Comparison of ENCODE assay signal across 15 cellular contexts in genomic region chr17:50779747-50780363, GRCh38. TPM values are rescaled to one million over a fixed set of nuclear protein-coding genes. Genes with fewer than 3 reads are reported as not detected.
A peak's percentile ranks its signal among the peaks of the same experiment; 100 is the strongest.
DNase-seq lines count a peak whose midpoint lies in the region; ATAC-seq and TF ChIP-seq lines count a peak whose summit lies in the region.
"Had no signal": no experiment of that assay in that cellular context is flagged by ENCODE, and none has a peak within 500 bp of the region (broad histone marks: within the 10 kb centered on the region; RNA-seq: fewer than 3 reads in every experiment).

No MANE protein-coding gene starts in this region.

- BruUV-seq in PC-9 (replicated peaks; lab: Mats Ljungman, UMichigan): no TSS peak

- H3K36me3 Mint-ChIP-seq in activated CD4-positive, alpha-beta memory T cell treated with anti-CD3 and anti-CD28 coated beads, Interleukin-2, amount 10 ng/mL, durations not matched to agents 7 days and 5 days (ENCODE audit: low read depth): no peaks in the 10 kb centered on the region
- H3K36me3 Mint-ChIP-seq in stimulated activated effector memory CD8-positive, alpha-beta T cell treated with anti-CD3 and anti-CD28 coated beads, Interleukin-12 subunit alpha, Interleukin-12 subunit beta, amount 100 ng/mL, for 72 hours: no peaks in the 10 kb centered on the region
- H3K36me3 Mint-ChIP-seq: naive B cell had no signal

- H3K4me1 ChIP-seq in PC-9 (replicated peaks; ENCODE audit: insufficient read depth): no peaks in the 10 kb centered on the region

- H3K4me3 ChIP-seq in H7 (ENCODE audit: insufficient read depth, low read depth, low read length) (no peak overlapping the region), PC-9 (no peak overlapping the region)

- H3K27ac ChIP-seq in PC-9: no peak overlapping the region

- no peak overlapping the region for H3K4me2 ChIP-seq in PC-9

- no peak overlapping the region for H2AFZ ChIP-seq in PC-9

- peak; percentile 11 for DNase-seq in activated T-cell treated with anti-CD3 and anti-CD28 coated beads for 24 hours (ENCODE audit: low read depth)
- DNase-seq in activated T-cell treated with anti-CD3 and anti-CD28 coated beads for 4 hours: no peak
- peak; percentile 73 for DNase-seq in activated CD4-positive, alpha-beta memory T cell treated with anti-CD3 and anti-CD28 coated beads, Interleukin-2, amount 10 ng/mL, durations not matched to agents 7 days and 5 days
- DNase-seq in central memory CD4-positive, alpha-beta T cell: peak; percentile 77
- DNase-seq in stimulated activated effector memory CD8-positive, alpha-beta T cell treated with anti-CD3 and anti-CD28 coated beads, Interleukin-12 subunit alpha, Interleukin-12 subunit beta, amount 100 ng/mL, for 72 hours (ENCODE audit: low spot score in 2 of 2): no peak
- no peak for DNase-seq in cerebellar cortex (ENCODE audit: low spot score)
- no peak for DNase-seq in H7
- DNase-seq in PC-9: no peak
- DNase-seq: COR-L47, dermis blood vessel endothelial cell, GDM1, left ventricle myocardium superior, naive B cell had no signal

- peaks cover 24% of the 10 kb centered on the region for H3K4me1 Mint-ChIP-seq in activated CD4-positive, alpha-beta memory T cell treated with anti-CD3 and anti-CD28 coated beads, Interleukin-2, amount 10 ng/mL, durations not matched to agents 7 days and 5 days
- H3K4me1 Mint-ChIP-seq in stimulated activated effector memory CD8-positive, alpha-beta T cell treated with anti-CD3 and anti-CD28 coated beads, Interleukin-12 subunit alpha, Interleukin-12 subunit beta, amount 100 ng/mL, for 72 hours: peaks cover 28% of the 10 kb centered on the region

- POLR2A ChIA-PET in activated CD4-positive, alpha-beta memory T cell treated with anti-CD3 and anti-CD28 coated beads, Interleukin-2, amount 10 ng/mL, durations not matched to agents 7 days and 5 days (lab: Charles Lee): interaction anchor here (1.1 to 1.7 kb wide), 6 partner anchors 16 to 373 kb away, joined by 3 to 8 read pairs (median 3); partner anchors contain the start of genes ANKRD40, NME1 and WFIKKN2
- POLR2A ChIA-PET in PC-9 (lab: Charles Lee; ENCODE audit: unreplicated experiment): interaction anchor here (0.6 kb wide), 1 partner anchor 144 kb away, joined by 4 read pairs; no protein-coding TSS in a partner anchor

- peak overlapping the region; percentile 26 for H3K27ac Mint-ChIP-seq in activated CD4-positive, alpha-beta memory T cell treated with anti-CD3 and anti-CD28 coated beads, Interleukin-2, amount 10 ng/mL, durations not matched to agents 7 days and 5 days
- H3K27ac Mint-ChIP-seq in stimulated activated effector memory CD8-positive, alpha-beta T cell treated with anti-CD3 and anti-CD28 coated beads, Interleukin-12 subunit alpha, Interleukin-12 subunit beta, amount 100 ng/mL, for 72 hours: peak overlapping the region; percentile 17
- H3K27ac Mint-ChIP-seq: naive B cell had no signal

- no peaks in the 10 kb centered on the region for H3K79me2 ChIP-seq in PC-9 (ENCODE audit: low read depth)

- no peaks in the 10 kb centered on the region for H3K9me2 ChIP-seq in PC-9 (ENCODE audit: insufficient read depth)

- no peaks in the 10 kb centered on the region for H3K9me3 ChIP-seq in PC-9 (ENCODE audit: insufficient read depth, low read depth)

- no peaks in the 10 kb centered on the region for H3K27me3 ChIP-seq in H7 (ENCODE audit: control insufficient read depth, insufficient read depth, low read length)
- H3K27me3 ChIP-seq in PC-9 (ENCODE audit: insufficient read depth, low read depth): no peaks in the 10 kb centered on the region

- no peaks in the 10 kb centered on the region for H3F3A ChIP-seq in PC-9 (ENCODE audit: insufficient read depth, low read depth)

- intact Hi-C loops in PC-9 (cut with micrococcal nuclease; ENCODE audit: unreplicated experiment): loop anchor here (5.0 kb wide), 1 partner anchor 233 kb away; the partner anchor contains the start of gene SPATA20

- peak; percentile 75 for ATAC-seq in stimulated activated effector memory CD8-positive, alpha-beta T cell treated with anti-CD3 and anti-CD28 coated beads, Interleukin-12 subunit alpha, Interleukin-12 subunit beta, amount 100 ng/mL, for 72 hours
- ATAC-seq: left ventricle myocardium superior had no signal

- H4K20me1 ChIP-seq in PC-9 (ENCODE audit: insufficient read depth): no peaks in the 10 kb centered on the region

- CTCF ChIA-PET in activated CD4-positive, alpha-beta memory T cell treated with anti-CD3 and anti-CD28 coated beads, Interleukin-2, amount 10 ng/mL, durations not matched to agents 7 days and 5 days (lab: Charles Lee): interaction anchor here (0.6 to 1.8 kb wide), 18 partner anchors 10 to 566 kb away, joined by 3 to 10 read pairs (median 3); partner anchors contain the start of genes LUC7L3 and NME1
- CTCF ChIA-PET in PC-9 (lab: Charles Lee): no interaction called here

- peaks cover 50% of the 10 kb centered on the region for H3K27me3 Mint-ChIP-seq in activated CD4-positive, alpha-beta memory T cell treated with anti-CD3 and anti-CD28 coated beads, Interleukin-2, amount 10 ng/mL, durations not matched to agents 7 days and 5 days

- no peaks in the 10 kb centered on the region for H3K9me3 Mint-ChIP-seq in activated CD4-positive, alpha-beta memory T cell treated with anti-CD3 and anti-CD28 coated beads, Interleukin-2, amount 10 ng/mL, durations not matched to agents 7 days and 5 days
- H3K9me3 Mint-ChIP-seq in stimulated activated effector memory CD8-positive, alpha-beta T cell treated with anti-CD3 and anti-CD28 coated beads, Interleukin-12 subunit alpha, Interleukin-12 subunit beta, amount 100 ng/mL, for 72 hours: no peaks in the 10 kb centered on the region
- H3K9me3 Mint-ChIP-seq: naive B cell had no signal

- H3K4me3 Mint-ChIP-seq in activated CD4-positive, alpha-beta memory T cell treated with anti-CD3 and anti-CD28 coated beads, Interleukin-2, amount 10 ng/mL, durations not matched to agents 7 days and 5 days: peak overlapping the region; percentile 35
- peak overlapping the region; percentile 45 for H3K4me3 Mint-ChIP-seq in stimulated activated effector memory CD8-positive, alpha-beta T cell treated with anti-CD3 and anti-CD28 coated beads, Interleukin-12 subunit alpha, Interleukin-12 subunit beta, amount 100 ng/mL, for 72 hours

- no peaks in the 10 kb centered on the region for H3K36me3 ChIP-seq in H7 (replicated peaks; ENCODE audit: control insufficient read depth, insufficient read depth, low read length)
- no peaks in the 10 kb centered on the region for H3K36me3 ChIP-seq in PC-9 (ENCODE audit: low read depth)

- TF ChIP-seq CTCF in PC-9 (conservative IDR thresholded peaks at IDR 0.05): no peak

RNA-seq across cellular contexts. Expression of gene ANKRD40CL, which starts 12.5 kb away (rescaled TPM):
- not detected for total RNA-seq in activated CD4-positive, alpha-beta memory T cell treated with anti-CD3 and anti-CD28 coated beads, Interleukin-2, amount 10 ng/mL, durations not matched to agents 7 days and 5 days
- total RNA-seq in H7 (2014; rRNA removed; shearing (Covaris generic)): not detected in 2 replicates
- not detected in 2 replicates for total RNA-seq in PC-9 (2021)
- total RNA-seq: dermis blood vessel endothelial cell, left ventricle myocardium superior, renal cortical epithelial cell, subcutaneous adipose tissue had no signal

RNA-seq across cellular contexts. Expression of gene WFIKKN2, which starts 55.5 kb away (rescaled TPM):
- total RNA-seq in activated CD4-positive, alpha-beta memory T cell treated with anti-CD3 and anti-CD28 coated beads, Interleukin-2, amount 10 ng/mL, durations not matched to agents 7 days and 5 days: not detected
- not detected in 2 replicates for total RNA-seq in H7 (2014; rRNA removed; shearing (Covaris generic))
- total RNA-seq in PC-9 (2021): not detected in 2 replicates
- total RNA-seq: dermis blood vessel endothelial cell, renal cortical epithelial cell had no signal

Comparison
In these comparisons a context has a peak if more than half of its experiments do, and no peak if none do; other contexts are left out.
1. DNase-seq: peak in activated T-cell treated with anti-CD3 and anti-CD28 coated beads for 24 hours (single experiment), activated CD4-positive, alpha-beta memory T cell treated with anti-CD3 and anti-CD28 coated beads, Interleukin-2, amount 10 ng/mL, durations not matched to agents 7 days and 5 days (single experiment) and central memory CD4-positive, alpha-beta T cell (single experiment); none in activated T-cell treated with anti-CD3 and anti-CD28 coated beads for 4 hours (single experiment), stimulated activated effector memory CD8-positive, alpha-beta T cell treated with anti-CD3 and anti-CD28 coated beads, Interleukin-12 subunit alpha, Interleukin-12 subunit beta, amount 100 ng/mL, for 72 hours (0 of 2), cerebellar cortex (single experiment), H7 (single experiment) and PC-9 (0 of 2).